Comparison of ENCODE assay signal across 8 cellular contexts in genomic region chr19:39506944-39507714, GRCh38. TPM values are rescaled to one million over a fixed set of nuclear protein-coding genes. Genes with fewer than 3 reads are reported as not detected.
A peak's percentile ranks its signal among the peaks of the same experiment; 100 is the strongest.
DNase-seq lines count a peak whose midpoint lies in the region; ATAC-seq, FAIRE-seq and TF ChIP-seq lines count a peak whose summit lies in the region.

No MANE protein-coding gene starts in this region.

- FAIRE-seq in bronchial epithelial cell (lab: Jason Lieb, UNC), result no peak

- H3K9me3 ChIP-seq in KOPT-K1 (ENCODE audit: insufficient read depth, low read length, poor library complexity, severe bottlenecking), result no peaks in the 10 kb centered on the region

- H3K27me3 ChIP-seq in bronchial epithelial cell (ENCODE audit: control insufficient read depth, insufficient read depth, low read length), result no peaks in the 10 kb centered on the region

- no peak for ATAC-seq in HG03442 (IDR thresholded peaks at IDR 0.05; ENCODE audit: unreplicated experiment)

- H3K36me3 ChIP-seq in KOPT-K1 (ENCODE audit: insufficient read depth, low read length) (no peaks in the 10 kb centered on the region), bronchial epithelial cell (ENCODE audit: control insufficient read depth, insufficient read depth, low read length) (no peaks in the 10 kb centered on the region)

- TF ChIP-seq CTCF in bronchial epithelial cell (IDR thresholded peaks at IDR 0.05; ENCODE audit: insufficient read depth, low read length, severe bottlenecking), result no peak

- H3K4me3 ChIP-seq in bronchial epithelial cell (ENCODE audit: low read depth, low read length), result peak overlapping the region; percentile 40

- peak overlapping the region; percentile 23 for H3K27ac ChIP-seq in KOPT-K1 (ENCODE audit: low read depth, low read length, poor library complexity, severe bottlenecking)

- DNase-seq in GDM1 (lab: John Stamatoyannopoulos, UW) (peak; percentile 58), SW480 (ENCODE audit: low spot score) (peak; percentile 91), bronchial epithelial cell (ENCODE audit: low read depth) (peak; percentile 44), left kidney (ENCODE audit: low read depth, low spot score) (peak; percentile 92), NCI-H1694 treated with DMSO at 0.1 percent for 48 hours (lab: John Stamatoyannopoulos, UW) (no peak)
- peak; percentile 42 for DNase-seq in stimulated activated CD8-positive, alpha-beta memory T cell treated with anti-CD3 and anti-CD28 coated beads, Interleukin-12 subunit alpha, Interleukin-12 subunit beta, amount 100 ng/mL, for 24 hours (ENCODE audit: extremely low read depth)

RNA-seq across cellular contexts. Expression of gene SELENOV, which starts 7.8 kb away (rescaled TPM):
- total RNA-seq in bronchial epithelial cell, result not detected in 2 replicates

RNA-seq across cellular contexts. Expression of gene DLL3, which starts 8.4 kb away (rescaled TPM):
- 0.26 TPM in 1 of 2 replicates, not detected in the other for total RNA-seq in bronchial epithelial cell

RNA-seq across cellular contexts. Expression of gene EID2B, which starts 25.5 kb away (rescaled TPM):
- 0.79 and 1.7 TPM in 2 replicates for total RNA-seq in bronchial epithelial cell

RNA-seq across cellular contexts. Expression of gene TIMM50, which starts 26.5 kb away (rescaled TPM):
- 84.2 and 99.5 TPM in 2 replicates for total RNA-seq in bronchial epithelial cell

RNA-seq across cellular contexts. Expression of gene EID2, which starts 32.8 kb away (rescaled TPM):
- total RNA-seq in bronchial epithelial cell, result 6.8 and 8.1 TPM in 2 replicates
